ENCODE assay signal across 7 cellular contexts in the genomic region with DNA sequence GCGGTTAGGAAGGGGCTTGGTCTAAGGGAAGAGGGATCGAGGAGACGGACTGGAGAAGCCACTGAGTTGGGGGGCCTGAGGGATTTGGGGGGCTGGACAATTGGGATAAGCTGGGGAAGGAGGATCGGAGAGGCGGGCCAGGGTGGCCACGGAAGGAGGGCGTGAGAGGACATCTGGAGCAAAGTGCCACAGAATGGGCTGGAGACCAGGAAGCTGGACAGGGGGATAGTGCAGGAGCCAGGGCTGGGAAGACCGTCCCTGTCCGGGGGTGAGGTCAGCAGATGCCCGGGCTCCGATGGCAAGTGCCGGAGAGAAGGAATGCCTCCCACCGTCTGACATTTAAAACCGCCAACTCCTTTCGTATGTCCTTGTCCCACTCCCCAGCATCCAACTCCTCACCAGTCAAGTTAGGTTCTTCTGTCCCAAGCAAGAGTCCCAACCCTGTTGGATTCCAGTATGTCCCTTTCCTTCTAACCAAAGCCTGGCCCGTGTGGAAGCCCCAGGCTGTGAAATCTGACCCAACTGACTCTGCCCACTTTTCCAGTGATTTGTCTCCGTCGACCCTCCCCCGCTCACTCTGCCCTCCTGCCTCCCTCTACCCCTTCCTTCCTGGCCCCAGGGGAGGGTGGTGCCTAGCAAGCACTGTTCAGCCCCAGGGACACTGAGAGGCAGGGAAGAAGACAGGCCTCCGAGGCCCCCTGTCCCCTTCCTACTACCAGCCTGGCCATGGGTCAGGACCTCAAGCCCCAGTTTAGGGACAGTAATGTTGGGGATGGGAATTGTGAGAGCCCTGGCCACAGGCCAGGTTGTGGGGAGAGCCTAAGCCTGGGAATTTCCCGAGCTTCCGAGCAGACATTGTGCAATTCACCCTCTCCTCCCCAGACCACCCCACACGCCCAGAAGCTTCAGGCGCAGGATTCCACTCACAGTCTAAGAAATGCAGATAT. TPM values are rescaled to one million over a fixed set of nuclear protein-coding genes. Genes with fewer than 3 reads are reported as not detected.
DNase-seq lines count a peak whose midpoint lies in the region; ATAC-seq, FAIRE-seq and TF ChIP-seq lines count a peak whose summit lies in the region.

No MANE protein-coding gene starts in this region.

- peaks cover 44 to 50% of the 10 kb centered on the region in 2 donors for H3K4me1 Mint-ChIP-seq in stimulated activated naive B cell treated with anti-CD40 and anti-IgM and Interleukin-4, amounts not matched to agents 10 μg/mL and 1 μg/mL and 100 μg/mL, for 72 hours

- TF ChIP-seq CTCF in GM12865 (IDR thresholded peaks at IDR 0.05; ENCODE audit: insufficient read depth, low read depth, low read length, missing control alignments) (no peak), body of pancreas (IDR thresholded peaks at IDR 0.05) (no peak), keratinocyte (optimal IDR thresholded peaks at IDR 0.05 in 1 of 3, IDR thresholded peaks at IDR 0.05 in 1 of 3, conservative IDR thresholded peaks at IDR 0.05 in 1 of 3; ENCODE audit: extremely low read depth in 1 of 3, insufficient read depth in 2 of 3, low read length in 3 of 3) (no peak)

- H3K9ac ChIP-seq in keratinocyte (ENCODE audit: control insufficient read depth, extremely low read depth, insufficient read depth, low read length), result peak overlapping the region; percentile 28

- intact Hi-C loops in body of pancreas (cut with DNase I), result no loop called here

- H3K27me3 ChIP-seq in body of pancreas (no peaks in the 10 kb centered on the region), keratinocyte (ENCODE audit: control insufficient read depth, extremely low read depth, insufficient read depth, low read length) (no peaks in the 10 kb centered on the region)

- no peaks in the 10 kb centered on the region for H3K9me3 Mint-ChIP-seq in stimulated activated naive B cell treated with anti-CD40 and anti-IgM and Interleukin-4, amounts not matched to agents 10 μg/mL and 1 μg/mL and 100 μg/mL, for 72 hours

- H3K9me3 ChIP-seq in body of pancreas (no peaks in the 10 kb centered on the region), keratinocyte (ENCODE audit: control insufficient read depth, low read depth, low read length) (no peaks in the 10 kb centered on the region)

- no peaks in the 10 kb centered on the region for H3K79me2 ChIP-seq in keratinocyte (ENCODE audit: control insufficient read depth, insufficient read depth, low read length)

- H3K4me3 ChIP-seq in GM12865 (ENCODE audit: low read depth, low read length) (peak overlapping the region; percentile 63), body of pancreas (peak overlapping the region; percentile 40 to 80), keratinocyte (ENCODE audit: control insufficient read depth in 2 of 3, extremely low read depth in 1 of 3, insufficient read depth in 2 of 3, low read depth in 1 of 3, low read length in 3 of 3) (peak overlapping the region; percentile 36 to 49 (median 45))

- H4K20me1 ChIP-seq in keratinocyte (ENCODE audit: control insufficient read depth, extremely low read depth, insufficient read depth, low read length), result no peaks in the 10 kb centered on the region

- dilution Hi-C loops in keratinocyte (cut with MboI; ENCODE audit: extremely low pct_ligation_motif_present, low sequenced_read_pairs), result no loop called here

- H3K27me3 Mint-ChIP-seq in stimulated activated naive B cell treated with anti-CD40 and anti-IgM and Interleukin-4, amounts not matched to agents 10 μg/mL and 1 μg/mL and 100 μg/mL, for 72 hours, result peaks cover 14 to 20% of the 10 kb centered on the region in 2 donors

- H3K27ac ChIP-seq in body of pancreas (peak overlapping the region; percentile 78 to 94 (median 82)), keratinocyte (ENCODE audit: control insufficient read depth, insufficient read depth, low read length) (no peak overlapping the region)

- peak overlapping the region; percentile 65 for H2AFZ ChIP-seq in keratinocyte (ENCODE audit: control insufficient read depth, low read length)

- no peaks in the 10 kb centered on the region for H3K9me1 ChIP-seq in keratinocyte (ENCODE audit: control insufficient read depth, extremely low read depth, insufficient read depth, low read length)

- no peak for DNase-seq in GM12865 (ENCODE audit: low read depth)
- peak; percentile 44 for DNase-seq in NCI-H345 (lab: John Stamatoyannopoulos, UW)
- peak; percentile 31 to 70 (median 45) for DNase-seq in body of pancreas
- DNase-seq in keratinocyte (ENCODE audit: low read depth, low spot score), result no peak
- no peak for DNase-seq in stimulated activated naive B cell treated with anti-CD40 and anti-IgM and Interleukin-4, amounts not matched to agents 10 μg/mL and 1 μg/mL and 100 μg/mL, for 72 hours
- DNase-seq in NCI-H1436 (lab: John Stamatoyannopoulos, UW), result no peak

- peak in 2 of 3 donors; percentile 56 to 72 for TF ChIP-seq POLR2A in body of pancreas (IDR thresholded peaks at IDR 0.05)

- H3K4me1 ChIP-seq in body of pancreas (peaks cover 28% of the 10 kb centered on the region), keratinocyte (ENCODE audit: control insufficient read depth, extremely low read depth, insufficient read depth, low read length) (peaks cover 20% of the 10 kb centered on the region)

- H3K36me3 ChIP-seq in body of pancreas (replicated peaks in 1 of 2; ENCODE audit: insufficient read depth in 1 of 2, low read depth in 2 of 2) (no peaks in the 10 kb centered on the region), keratinocyte (ENCODE audit: control insufficient read depth in 2 of 2, extremely low read depth in 1 of 2, insufficient read depth in 2 of 2, low read length in 2 of 2) (no peaks in the 10 kb centered on the region)

- H3K4me2 ChIP-seq in keratinocyte (ENCODE audit: control insufficient read depth, extremely low read depth, insufficient read depth, low read depth, low read length), result peak overlapping the region; percentile 68

- FAIRE-seq in keratinocyte (lab: Jason Lieb, UNC), result peak; percentile 32

- peak overlapping the region; percentile 77 for H3K27ac Mint-ChIP-seq in stimulated activated naive B cell treated with anti-CD40 and anti-IgM and Interleukin-4, amounts not matched to agents 10 μg/mL and 1 μg/mL and 100 μg/mL, for 72 hours

- no peaks in the 10 kb centered on the region for H3K36me3 Mint-ChIP-seq in stimulated activated naive B cell treated with anti-CD40 and anti-IgM and Interleukin-4, amounts not matched to agents 10 μg/mL and 1 μg/mL and 100 μg/mL, for 72 hours

- H3K4me3 Mint-ChIP-seq in stimulated activated naive B cell treated with anti-CD40 and anti-IgM and Interleukin-4, amounts not matched to agents 10 μg/mL and 1 μg/mL and 100 μg/mL, for 72 hours, result peak overlapping the region; percentile 86 to 89

- ATAC-seq in body of pancreas, result peak; percentile 23
- ATAC-seq in stimulated activated naive B cell treated with anti-CD40 and anti-IgM and Interleukin-4, amounts not matched to agents 10 μg/mL and 1 μg/mL and 100 μg/mL, for 72 hours (replicated peaks), result no peak
- no peak for ATAC-seq in HG03097 (IDR thresholded peaks at IDR 0.05; ENCODE audit: low FRiP score, unreplicated experiment)

- 11 to 15% methylated on average over 22 to 24 of the region's 24 CpGs for WGBS in body of pancreas, 2 donors

RNA-seq across cellular contexts. Expression of a gene that starts 31.5 kb away (rescaled TPM):
- 100 to 1,000 TPM; 125 to 148 TPM for total RNA-seq in body of pancreas
- polyA plus RNA-seq in keratinocyte, result 609 to 905 TPM (median 751 TPM) in 3 replicates
- 191 TPM for polyA plus RNA-seq in keratinocyte (2011; ENCODE audit: low read depth)
- 813 and 945 TPM in 2 replicates for polyA plus RNA-seq in keratinocyte (2011; cell fraction: cytosol; rRNA removed)
- 1,406 and 1,501 TPM in 2 replicates for polyA plus RNA-seq in keratinocyte (2011; cell fraction: nucleus; rRNA removed)
- polyA plus RNA-seq in keratinocyte (2012; ENCODE audit: low replicate concordance), result 664 and 1,481 TPM in 2 replicates
- 637 to 1,645 TPM (median 916 TPM) in 3 replicates for polyA minus RNA-seq in keratinocyte
- polyA minus RNA-seq in keratinocyte (2011; cell fraction: cytosol; rRNA and poly(A)+ RNA removed), result 623 TPM
- polyA minus RNA-seq in keratinocyte (2011; cell fraction: nucleus; rRNA and poly(A)+ RNA removed), result 527 and 748 TPM in 2 replicates

RNA-seq across cellular contexts. Expression of a gene that starts 32.9 kb away (rescaled TPM):
- total RNA-seq in body of pancreas, result under 1 TPM; 0.33 to 0.52 TPM
- not detected in 3 replicates for polyA plus RNA-seq in keratinocyte
- not detected for polyA plus RNA-seq in keratinocyte (2011; ENCODE audit: low read depth)
- polyA plus RNA-seq in keratinocyte (2011; cell fraction: cytosol; rRNA removed), result not detected in 2 replicates
- not detected in 2 replicates for polyA plus RNA-seq in keratinocyte (2011; cell fraction: nucleus; rRNA removed)
- 0.05 TPM in 1 of 2 replicates, not detected in the other for polyA plus RNA-seq in keratinocyte (2012; ENCODE audit: low replicate concordance)
- polyA minus RNA-seq in keratinocyte, result not detected in 3 replicates
- polyA minus RNA-seq in keratinocyte (2011; cell fraction: cytosol; rRNA and poly(A)+ RNA removed), result not detected
- polyA minus RNA-seq in keratinocyte (2011; cell fraction: nucleus; rRNA and poly(A)+ RNA removed), result not detected in 2 replicates

RNA-seq across cellular contexts. Expression of a gene that starts 53.5 kb away (rescaled TPM):
- 10 to 100 TPM; 17.1 to 21.3 TPM for total RNA-seq in body of pancreas
- 21.8 to 36.2 TPM (median 22.8 TPM) in 3 replicates for polyA plus RNA-seq in keratinocyte
- polyA plus RNA-seq in keratinocyte (2011; ENCODE audit: low read depth), result 10.8 TPM
- polyA plus RNA-seq in keratinocyte (2011; cell fraction: cytosol; rRNA removed), result 20.8 and 30.2 TPM in 2 replicates
- polyA plus RNA-seq in keratinocyte (2011; cell fraction: nucleus; rRNA removed), result 21.9 and 23.9 TPM in 2 replicates
- 29.2 and 36.6 TPM in 2 replicates for polyA plus RNA-seq in keratinocyte (2012; ENCODE audit: low replicate concordance)
- 6.2 to 31.2 TPM (median 9.2 TPM) in 3 replicates for polyA minus RNA-seq in keratinocyte
- polyA minus RNA-seq in keratinocyte (2011; cell fraction: cytosol; rRNA and poly(A)+ RNA removed), result 13.4 TPM
- polyA minus RNA-seq in keratinocyte (2011; cell fraction: nucleus; rRNA and poly(A)+ RNA removed), result 5.5 and 7.0 TPM in 2 replicates

RNA-seq across cellular contexts. Expression of a gene that starts 53.9 kb away (rescaled TPM):
- total RNA-seq in body of pancreas, result 100 to 1,000 TPM in 1 of 2 donors, 10 to 100 TPM in 1; 61.5 to 114 TPM
- 76.3 to 94.3 TPM (median 78.4 TPM) in 3 replicates for polyA plus RNA-seq in keratinocyte
- 115 TPM for polyA plus RNA-seq in keratinocyte (2011; ENCODE audit: low read depth)
- 46.1 and 129 TPM in 2 replicates for polyA plus RNA-seq in keratinocyte (2011; cell fraction: cytosol; rRNA removed)
- polyA plus RNA-seq in keratinocyte (2011; cell fraction: nucleus; rRNA removed), result 108 and 122 TPM in 2 replicates
- 113 and 114 TPM in 2 replicates for polyA plus RNA-seq in keratinocyte (2012; ENCODE audit: low replicate concordance)
- polyA minus RNA-seq in keratinocyte, result 54.2 to 86.2 TPM (median 64.0 TPM) in 3 replicates
- polyA minus RNA-seq in keratinocyte (2011; cell fraction: cytosol; rRNA and poly(A)+ RNA removed), result 100 TPM
- 44.9 and 45.3 TPM in 2 replicates for polyA minus RNA-seq in keratinocyte (2011; cell fraction: nucleus; rRNA and poly(A)+ RNA removed)

RNA-seq across cellular contexts. Expression of a gene that starts 58.3 kb away (rescaled TPM):
- total RNA-seq in body of pancreas, result 1 to 10 TPM; 3.0 to 7.3 TPM
- 0.46 to 1.2 TPM (median 0.70 TPM) in 3 replicates for polyA plus RNA-seq in keratinocyte
- polyA plus RNA-seq in keratinocyte (2011; ENCODE audit: low read depth), result not detected
- 0.83 and 1.4 TPM in 2 replicates for polyA plus RNA-seq in keratinocyte (2011; cell fraction: cytosol; rRNA removed)
- 1.1 and 1.6 TPM in 2 replicates for polyA plus RNA-seq in keratinocyte (2011; cell fraction: nucleus; rRNA removed)
- 0.20 and 0.99 TPM in 2 replicates for polyA plus RNA-seq in keratinocyte (2012; ENCODE audit: low replicate concordance)
- polyA minus RNA-seq in keratinocyte, result 0.16 to 2.9 TPM (median 2.5 TPM) in 3 replicates
- not detected for polyA minus RNA-seq in keratinocyte (2011; cell fraction: cytosol; rRNA and poly(A)+ RNA removed)
- 0.47 and 1.5 TPM in 2 replicates for polyA minus RNA-seq in keratinocyte (2011; cell fraction: nucleus; rRNA and poly(A)+ RNA removed)

Comparison
In these comparisons a context has a peak if more than half of its experiments do, and no peak if none do; other contexts are left out.
1. DNase-seq: peak in NCI-H345 (single experiment) and body of pancreas (4 of 4); none in GM12865 (single experiment), keratinocyte (single experiment), stimulated activated naive B cell treated with anti-CD40 and anti-IgM and Interleukin-4, amounts not matched to agents 10 μg/mL and 1 μg/mL and 100 μg/mL, for 72 hours (single experiment) and NCI-H1436 (single experiment).
2. Peak in every context shown above with its lines, with median percentiles within 50 percentile points of each other: H3K4me3 ChIP-seq.